8 cellular contexts compared by ENCODE assay signal in the genomic region with DNA sequence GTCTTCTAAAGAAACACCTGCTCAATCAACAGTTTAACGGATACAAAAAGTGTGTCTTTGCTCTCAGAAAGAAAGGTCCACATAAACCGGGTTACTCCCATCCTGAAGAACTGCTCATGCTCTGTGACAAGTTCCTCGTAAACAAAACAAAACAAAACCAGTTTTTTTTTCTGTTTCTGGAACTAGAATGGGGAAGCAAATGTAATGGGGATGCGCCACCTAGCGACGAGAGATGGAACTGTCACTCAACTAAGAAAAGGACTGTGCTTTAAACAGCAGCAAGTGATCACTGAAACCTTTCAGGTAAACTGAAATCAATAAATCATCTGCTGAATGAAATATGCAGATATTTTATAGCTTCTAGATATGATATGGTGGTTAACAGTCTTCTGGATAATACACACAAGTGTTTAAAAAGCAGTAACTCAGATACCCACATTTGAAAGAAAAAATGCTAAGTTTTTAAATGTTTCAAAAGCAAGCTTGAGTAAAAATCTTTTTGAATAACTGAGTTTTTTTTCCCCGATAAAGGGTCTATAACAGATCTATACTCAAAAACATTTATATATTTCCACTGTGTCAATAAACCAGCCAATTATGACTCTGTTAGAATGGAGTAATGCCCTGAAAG. TPM values are rescaled to one million over a fixed set of nuclear protein-coding genes. Genes with fewer than 3 reads are reported as not detected.
DNase-seq lines count a peak whose midpoint lies in the region; FAIRE-seq and TF ChIP-seq lines count a peak whose summit lies in the region.

No MANE protein-coding gene starts in this region.

- H3K4me1 ChIP-seq in tibial artery = peaks cover 0 to 6% (median 3%) of the 10 kb centered on the region in 4 donors

- H3K27me3 ChIP-seq in tibial artery = no peaks in the 10 kb centered on the region

- peaks cover 37% of the 10 kb centered on the region for H3K36me3 Mint-ChIP-seq in osteocyte (ENCODE audit: unreplicated experiment)

- intact Hi-C loops in tibial artery (cut with DNase I; ENCODE audit: low total_unique reads) = loop anchor here (5.0 kb wide), 1 partner anchor 339 kb away; no protein-coding TSS in a partner anchor

- H3K4me3 ChIP-seq in AG04449 (ENCODE audit: low read depth, low read length) (no peak overlapping the region), tibial artery (no peak overlapping the region)

- DNase-seq in AG04449 (ENCODE audit: low read depth, low spot score) (no peak), GM18507 (ENCODE audit: extremely low spot score, insufficient read length, low read depth) (peak; percentile 35), HUDEP-2 (lab: John Stamatoyannopoulos, UW; ENCODE audit: unreplicated experiment in 76 of 76) (peak in 54 of 76 experiments; percentile 5 to 62 (median 33)), SK-MEL-5 (ENCODE audit: low read depth, low spot score) (peak; percentile 72), frontal cortex (ENCODE audit: low spot score in 2 of 2) (peak; percentile 41 to 58), osteocyte (ENCODE audit: extremely low spot score, unreplicated experiment) (no peak), tibial artery (peak; percentile 72 to 74)
- DNase-seq in activated naive CD4-positive, alpha-beta T cell treated with Interleukin-2 at 50 U/mL for 16 hours = peak; percentile 75

- H3K9me3 ChIP-seq in tibial artery = no peaks in the 10 kb centered on the region

- CTCF ChIA-PET in AG04449 (lab: Yijun Ruan, JAX) = interaction anchor here (0.6 to 10.6 kb wide), 50 partner anchors 8 to 628 kb away, joined by 3 to 353 read pairs (median 5); a partner anchor contains a TSS

- peak; percentile 75 for TF ChIP-seq CTCF in AG04449 (IDR thresholded peaks at IDR 0.05; ENCODE audit: insufficient read depth, low read length, missing control alignments)
- TF ChIP-seq CTCF in osteocyte (IDR thresholded peaks at IDR 0.05) = peak; percentile 92
- TF ChIP-seq CTCF in tibial artery (IDR thresholded peaks at IDR 0.05) = peak; percentile 85 to 91

- H3K36me3 ChIP-seq in tibial artery = peaks cover 42 to 77% (median 66%) of the 10 kb centered on the region in 3 donors

- no peak overlapping the region for H3K27ac ChIP-seq in tibial artery

- peaks cover 7% of the 10 kb centered on the region for H3K4me1 Mint-ChIP-seq in osteocyte (ENCODE audit: unreplicated experiment)

- no peaks in the 10 kb centered on the region for H3K9me3 Mint-ChIP-seq in osteocyte (ENCODE audit: unreplicated experiment)

- H3K4me3 Mint-ChIP-seq in osteocyte (ENCODE audit: unreplicated experiment) = no peak overlapping the region

- in situ Hi-C loops in SK-MEL-5 (cut with HindIII; ENCODE audit: low pct_unique_long_range_greater_than_20kb, low sequenced_read_pairs) = no loop called here

- FAIRE-seq in GM18507 (lab: Jason Lieb, UNC) = peak; percentile 90
- FAIRE-seq in frontal cortex (lab: Jason Lieb, UNC) = peak; percentile 81

- POLR2A ChIA-PET in AG04449 (lab: Yijun Ruan, JAX) = no interaction called here

- H3K27me3 Mint-ChIP-seq in osteocyte (ENCODE audit: unreplicated experiment) = no peaks in the 10 kb centered on the region

- no peak overlapping the region for H3K27ac Mint-ChIP-seq in osteocyte (ENCODE audit: unreplicated experiment)

RNA-seq across cellular contexts. Expression of a gene that starts 10.9 kb away (rescaled TPM):
- total RNA-seq in SK-MEL-5 (2014; rRNA removed; shearing (Covaris generic)) = 48.4 and 53.7 TPM in 2 replicates
- 35.5 and 45.2 TPM in 2 replicates for polyA plus RNA-seq in SK-MEL-5 (2015; cell fraction: cytosol; rRNA removed)
- 70.0 and 80.9 TPM in 2 replicates for polyA plus RNA-seq in SK-MEL-5 (2015; cell fraction: nucleus; rRNA removed)
- 102 TPM for total RNA-seq in frontal cortex
- 55.3 and 59.6 TPM in 2 replicates for total RNA-seq in osteocyte

Comparison
In these comparisons a context has a peak if more than half of its experiments do, and no peak if none do; other contexts are left out.
1. DNase-seq: peak in GM18507 (single experiment), HUDEP-2 (54 of 76), SK-MEL-5 (single experiment), activated naive CD4-positive, alpha-beta T cell treated with Interleukin-2 at 50 U/mL for 16 hours (single experiment), frontal cortex (2 of 2) and tibial artery (2 of 2); none in AG04449 (single experiment) and osteocyte (single experiment).
2. Peak in every context shown above with its lines, with median percentiles within 50 percentile points of each other: CTCF ChIP-seq.